15 cellular contexts compared by ENCODE assay signal in genomic region chr3:71031151-71031550, GRCh38.
A peak's percentile ranks its signal among the peaks of the same experiment; 100 is the strongest.
DNase-seq lines count a peak whose midpoint lies in the region; ATAC-seq and TF ChIP-seq lines count a peak whose summit lies in the region.
"Had no signal": no experiment of that assay in that cellular context is flagged by ENCODE, and none has a peak within 500 bp of the region (broad histone marks: within the 10 kb centered on the region; RNA-seq: fewer than 3 reads in every experiment).

No MANE protein-coding gene starts in this region.

- H3K4me3 Mint-ChIP-seq in CD8-positive, alpha-beta T cell: no peak overlapping the region
- peak overlapping the region; percentile 7 for H3K4me3 Mint-ChIP-seq in activated naive CD8-positive, alpha-beta T cell treated with anti-CD3 and anti-CD28 coated beads, Interleukin-2, amount 50 U/mL, for 24 hours

- peak overlapping the region; percentile 89 for H3K27ac Mint-ChIP-seq in CD8-positive, alpha-beta T cell
- peak overlapping the region; percentile 82 for H3K27ac Mint-ChIP-seq in activated naive CD8-positive, alpha-beta T cell treated with anti-CD3 and anti-CD28 coated beads, Interleukin-2, amount 50 U/mL, for 24 hours

- H3K4me2 ChIP-seq in BLaER1 treated with 17β-estradiol and CSF1 and Interleukin-3, amounts not matched to agents 10 nM and 100 nM: peak overlapping the region in 9 of 11 experiments; percentile 60 to 88 (median 71); a peak in 11 of 22 replicates

- H3K27me3 ChIP-seq in BLaER1 treated with 17β-estradiol and CSF1 and Interleukin-3, amounts not matched to agents 10 nM and 100 nM: no peaks in the 10 kb centered on the region
- H3K27me3 ChIP-seq in CD8-positive, alpha-beta T cell (ENCODE audit: insufficient read depth, low read length): no peaks in the 10 kb centered on the region
- no peaks in the 10 kb centered on the region for H3K27me3 ChIP-seq in muscle layer of duodenum (ENCODE audit: low read depth, low read length)

- CTCF ChIA-PET in CD8-positive, alpha-beta T cell (lab: Charles Lee): no interaction called here

- peaks cover 87% of the 10 kb centered on the region for H3K4me1 Mint-ChIP-seq in CD8-positive, alpha-beta T cell (ENCODE audit: low read depth)
- peaks cover 88% of the 10 kb centered on the region for H3K4me1 Mint-ChIP-seq in activated naive CD8-positive, alpha-beta T cell treated with anti-CD3 and anti-CD28 coated beads, Interleukin-2, amount 50 U/mL, for 24 hours

- no peak for ATAC-seq in CD8-positive, alpha-beta T cell
- no peak for ATAC-seq in activated naive CD8-positive, alpha-beta T cell treated with anti-CD3 and anti-CD28 coated beads, Interleukin-2, amount 50 U/mL, for 24 hours
- no peak for ATAC-seq in HG03045 (IDR thresholded peaks at IDR 0.05; ENCODE audit: unreplicated experiment)
- no peak for ATAC-seq in HG02970 (IDR thresholded peaks at IDR 0.05; ENCODE audit: low FRiP score, unreplicated experiment)
- ATAC-seq: GM12878 had no signal

- H3K4me1 ChIP-seq in BLaER1 treated with 17β-estradiol and CSF1 and Interleukin-3, amounts not matched to agents 10 nM and 100 nM: peaks cover 18 to 80% (median 30%) of the 10 kb centered on the region in 10 experiments
- peaks cover 54% of the 10 kb centered on the region for H3K4me1 ChIP-seq in CD8-positive, alpha-beta T cell (ENCODE audit: insufficient read depth, low read length)
- peaks cover 9 to 43% of the 10 kb centered on the region in 2 donors for H3K4me1 ChIP-seq in muscle layer of duodenum (ENCODE audit: control insufficient read depth in 1 of 2, insufficient read depth in 2 of 2, low read length in 2 of 2)

- no peaks in the 10 kb centered on the region for H3K27me3 Mint-ChIP-seq in CD8-positive, alpha-beta T cell (ENCODE audit: low read depth)
- no peaks in the 10 kb centered on the region for H3K27me3 Mint-ChIP-seq in activated naive CD8-positive, alpha-beta T cell treated with anti-CD3 and anti-CD28 coated beads, Interleukin-2, amount 50 U/mL, for 24 hours

- peaks cover 0 to 6% (median 0%) of the 10 kb centered on the region in 11 experiments; a peak in 5 of 22 replicates for H4K20me1 ChIP-seq in BLaER1 treated with 17β-estradiol and CSF1 and Interleukin-3, amounts not matched to agents 10 nM and 100 nM

- no peak for DNase-seq in CD8-positive, alpha-beta T cell
- no peak for DNase-seq in activated naive CD8-positive, alpha-beta T cell treated with anti-CD3 and anti-CD28 coated beads, Interleukin-2, amount 50 U/mL, for 24 hours
- no peak for DNase-seq in stimulated activated CD4-positive, alpha-beta T cell treated with anti-CD3 and anti-CD28 coated beads, Interleukin-1b, Interleukin-23, amount 100 ng/mL, for 48 hours
- no peak for DNase-seq in NCI-H1105 (lab: John Stamatoyannopoulos, UW)
- DNase-seq: Calu3; islet precursor cell; nucleus accumbens; stimulated activated CD4-positive, alpha-beta T cell treated with anti-CD3 and anti-CD28 coated beads, Interleukin-4, amount 100 ng/mL, for 1 hour; substantia nigra had no signal

- H3K9ac ChIP-seq in BLaER1 treated with 17β-estradiol and CSF1 and Interleukin-3, amounts not matched to agents 10 nM and 100 nM: peak overlapping the region in 2 of 11 experiments; percentile 22 to 70; a peak in 1 of 22 replicates

- intact Hi-C loops in CD8-positive, alpha-beta T cell (cut with DNase I, micrococcal nuclease): loop anchor here in 1 of 2 experiments (5.0 kb wide), 1 partner anchor 36 kb away; no protein-coding TSS in a partner anchor

- H3K36me3 Mint-ChIP-seq in CD8-positive, alpha-beta T cell: peaks cover 87% of the 10 kb centered on the region
- H3K36me3 Mint-ChIP-seq in activated naive CD8-positive, alpha-beta T cell treated with anti-CD3 and anti-CD28 coated beads, Interleukin-2, amount 50 U/mL, for 24 hours (ENCODE audit: low read depth): peaks cover 80% of the 10 kb centered on the region

- POLR2A ChIA-PET in CD8-positive, alpha-beta T cell (lab: Charles Lee): no interaction called here

- peak overlapping the region in 4 of 11 experiments; percentile 5 to 73 (median 57); a peak in 6 of 22 replicates for H3K27ac ChIP-seq in BLaER1 treated with 17β-estradiol and CSF1 and Interleukin-3, amounts not matched to agents 10 nM and 100 nM
- no peak overlapping the region for H3K27ac ChIP-seq in CD8-positive, alpha-beta T cell (ENCODE audit: low read depth, low read length)
- H3K27ac ChIP-seq in muscle layer of duodenum (ENCODE audit: low read length): peak overlapping the region; percentile 17
- H3K27ac ChIP-seq: RWPE1 had no signal

- H3K36me3 ChIP-seq in BLaER1 treated with 17β-estradiol and CSF1 and Interleukin-3, amounts not matched to agents 10 nM and 100 nM: peaks cover 16 to 47% (median 34%) of the 10 kb centered on the region in 11 experiments; a peak in 21 of 22 replicates
- peaks cover 26% of the 10 kb centered on the region for H3K36me3 ChIP-seq in CD8-positive, alpha-beta T cell (ENCODE audit: insufficient read depth, low read length)
- H3K36me3 ChIP-seq in muscle layer of duodenum (ENCODE audit: control insufficient read depth in 1 of 2, insufficient read depth in 2 of 2, low read length in 2 of 2): peaks cover 0 to 12% of the 10 kb centered on the region in 2 donors

- H3K9me3 ChIP-seq in BLaER1 treated with 17β-estradiol and CSF1 and Interleukin-3, amounts not matched to agents 10 nM and 100 nM (replicated peaks in 1 of 11): peaks cover 0 to 24% (median 18%) of the 10 kb centered on the region in 11 experiments; a peak in 18 of 22 replicates
- H3K9me3 ChIP-seq in CD8-positive, alpha-beta T cell (ENCODE audit: low read length): no peaks in the 10 kb centered on the region
- no peaks in the 10 kb centered on the region for H3K9me3 ChIP-seq in muscle layer of duodenum (ENCODE audit: control insufficient read depth in 1 of 2, low read length in 2 of 2)

- TF ChIP-seq CTCF in CD8-positive, alpha-beta T cell (IDR thresholded peaks at IDR 0.05): no peak

- H3K4me3 ChIP-seq in BLaER1 treated with 17β-estradiol and CSF1 and Interleukin-3, amounts not matched to agents 10 nM and 100 nM: no peak overlapping the region
- no peak overlapping the region for H3K4me3 ChIP-seq in CD8-positive, alpha-beta T cell (ENCODE audit: low read depth, low read length)
- H3K4me3 ChIP-seq in muscle layer of duodenum (ENCODE audit: low read depth in 1 of 2, low read length in 2 of 2): no peak overlapping the region
- H3K4me3 ChIP-seq: GM12878 had no signal

- H3K9me3 Mint-ChIP-seq in CD8-positive, alpha-beta T cell: no peaks in the 10 kb centered on the region
- H3K9me3 Mint-ChIP-seq in activated naive CD8-positive, alpha-beta T cell treated with anti-CD3 and anti-CD28 coated beads, Interleukin-2, amount 50 U/mL, for 24 hours: no peaks in the 10 kb centered on the region
